ENCODE assay signal across 12 cellular contexts in genomic region chr13:83878691-83879410, GRCh38. TPM values are rescaled to one million over a fixed set of nuclear protein-coding genes. Genes with fewer than 3 reads are reported as not detected.
DNase-seq lines count a peak whose midpoint lies in the region; ATAC-seq and TF ChIP-seq lines count a peak whose summit lies in the region.
"Had no signal": no experiment of that assay in that cellular context is flagged by ENCODE, and none has a peak within 500 bp of the region (broad histone marks: within the 10 kb centered on the region; RNA-seq: fewer than 3 reads in every experiment).

No MANE protein-coding gene starts in this region.

- peak overlapping the region; percentile 54 for H3K4me3 ChIP-seq in AG10803 (ENCODE audit: low read length)
- H3K4me3 ChIP-seq in fibroblast of pulmonary artery (replicated peaks; ENCODE audit: low read depth, low read length) = peak overlapping the region; percentile 38
- peak overlapping the region; percentile 67 for H3K4me3 ChIP-seq in osteoblast (ENCODE audit: insufficient read depth, low read length)
- H3K4me3 ChIP-seq in heart left ventricle = no peak overlapping the region
- H3K4me3 ChIP-seq: GM12878 had no signal

- POLR2A ChIA-PET in WTC11 (lab: Charles Lee) = no interaction called here

- H3K4me3 Mint-ChIP-seq in WTC11 = peak overlapping the region; percentile 82

- TF ChIP-seq POLR2A in heart left ventricle (IDR thresholded peaks at IDR 0.05) = no peak

- no peaks in the 10 kb centered on the region for H3K9me3 Mint-ChIP-seq in WTC11

- peaks cover 71% of the 10 kb centered on the region for H3K27me3 Mint-ChIP-seq in WTC11 (ENCODE audit: low read depth)

- H3K79me2 ChIP-seq in osteoblast (ENCODE audit: insufficient read depth, low read length) = no peaks in the 10 kb centered on the region

- H3K4me1 Mint-ChIP-seq in WTC11 = peaks cover 59% of the 10 kb centered on the region

- peak overlapping the region; percentile 79 for H3K4me2 ChIP-seq in osteoblast (ENCODE audit: insufficient read depth, low read length)

- no peak overlapping the region for H3K27ac Mint-ChIP-seq in WTC11

- CTCF ChIA-PET in WTC11 (lab: Charles Lee) = no interaction called here

- H3K27ac ChIP-seq in osteoblast (ENCODE audit: low read depth, low read length) (no peak overlapping the region), heart left ventricle (no peak overlapping the region)
- H3K27ac ChIP-seq: esophagus squamous epithelium had no signal

- DNase-seq in AG10803 (ENCODE audit: low read depth) = no peak
- peak; percentile 26 for DNase-seq in WTC11 (ENCODE audit: low spot score)
- no peak for DNase-seq in fibroblast of pulmonary artery (ENCODE audit: low read depth)
- DNase-seq in osteoblast (ENCODE audit: insufficient read length, low spot score, missing footprints) = no peak
- DNase-seq in cardiac septum (ENCODE audit: low spot score) = no peak
- no peak for DNase-seq in heart left ventricle
- DNase-seq: activated effector memory CD4-positive, alpha-beta T cell treated with anti-CD3 and anti-CD28 coated beads, Interleukin-2, amount 50 U/mL, for 16 hours; esophagus squamous epithelium had no signal

- intact Hi-C loops in cardiac septum (cut with DNase I) = no loop called here
- intact Hi-C loops in heart left ventricle (cut with DNase I) = no loop called here

- H3K36me3 Mint-ChIP-seq in WTC11 = no peaks in the 10 kb centered on the region

- no peaks in the 10 kb centered on the region for H4K20me1 ChIP-seq in osteoblast (ENCODE audit: insufficient read depth, low read length)

- peaks cover 11% of the 10 kb centered on the region for H3K27me3 ChIP-seq in osteoblast (ENCODE audit: insufficient read depth, low read length)
- H3K27me3 ChIP-seq in heart left ventricle = peaks cover 18 to 61% (median 42%) of the 10 kb centered on the region in 9 donors

- H3K36me3 ChIP-seq in osteoblast (ENCODE audit: insufficient read depth, low read length) = no peaks in the 10 kb centered on the region
- no peaks in the 10 kb centered on the region for H3K36me3 ChIP-seq in heart left ventricle
- H3K36me3 ChIP-seq: esophagus squamous epithelium had no signal

- H3K4me1 ChIP-seq in osteoblast (ENCODE audit: insufficient read depth, low read length) = peaks cover 8% of the 10 kb centered on the region
- no peaks in the 10 kb centered on the region for H3K4me1 ChIP-seq in heart left ventricle

- H2AFZ ChIP-seq in osteoblast (ENCODE audit: low read length) = peak overlapping the region; percentile 78

- WGBS in heart left ventricle, 4 donors = 4 to 9% (median 7%) methylated on average over 28 to 30 of the region's 30 CpGs

- peak; percentile 33 for ATAC-seq in WTC11
- no peak for ATAC-seq in HG02642 (IDR thresholded peaks at IDR 0.05; ENCODE audit: poor library complexity, unreplicated experiment)
- ATAC-seq in HG03135 (IDR thresholded peaks at IDR 0.05; ENCODE audit: unreplicated experiment) = no peak
- ATAC-seq in heart left ventricle = no peak
- ATAC-seq: GM12878 had no signal

- no peaks in the 10 kb centered on the region for H3K9me3 ChIP-seq in osteoblast (ENCODE audit: low read depth, low read length)
- no peaks in the 10 kb centered on the region for H3K9me3 ChIP-seq in heart left ventricle
- H3K9me3 ChIP-seq: esophagus squamous epithelium had no signal

- TF ChIP-seq CTCF in AG10803 (conservative IDR thresholded peaks at IDR 0.05; ENCODE audit: low read length) (no peak), WTC11 (IDR thresholded peaks at IDR 0.05) (no peak), fibroblast of pulmonary artery (IDR thresholded peaks at IDR 0.05; ENCODE audit: low read length, missing control alignments) (no peak), osteoblast (IDR thresholded peaks at IDR 0.05; ENCODE audit: extremely low read depth, low read depth, low read length) (no peak), heart left ventricle (IDR thresholded peaks at IDR 0.05) (no peak)

TF ChIP-seq in WTC11, 78 proteins besides CTCF, POLR2A, EP300 and RAD21 (continues in another document):
- TF ChIP-seq JAZF1 (CRISPR knock-in tag; IDR thresholded peaks at IDR 0.05) (no peak), FOXJ3 (CRISPR knock-in tag; IDR thresholded peaks at IDR 0.05; ENCODE audit: borderline replicate concordance) (no peak), ZNF281 (CRISPR knock-in tag; IDR thresholded peaks at IDR 0.05) (no peak), CREM (CRISPR knock-in tag; IDR thresholded peaks at IDR 0.05) (no peak), RELA (CRISPR knock-in tag; IDR thresholded peaks at IDR 0.05; ENCODE audit: borderline replicate concordance) (no peak), HMGXB4 (CRISPR knock-in tag; IDR thresholded peaks at IDR 0.05) (no peak), CDX4 (CRISPR knock-in tag; IDR thresholded peaks at IDR 0.05; ENCODE audit: borderline replicate concordance) (no peak), GRHL2 (CRISPR knock-in tag; IDR thresholded peaks at IDR 0.05; ENCODE audit: insufficient replicate concordance, severe bottlenecking) (no peak), E2F4 (CRISPR knock-in tag; IDR thresholded peaks at IDR 0.05; ENCODE audit: borderline replicate concordance, low read depth) (no peak), MAX (CRISPR knock-in tag; IDR thresholded peaks at IDR 0.05) (no peak), E2F5 (CRISPR knock-in tag; IDR thresholded peaks at IDR 0.05) (no peak), GTF2I (CRISPR knock-in tag; conservative IDR thresholded peaks at IDR 0.05) (no peak)

RNA-seq across cellular contexts. Expression of gene SLITRK1, which starts 3.4 kb away (rescaled TPM):
- total RNA-seq in WTC11 (2021) (1.1 to 1.9 TPM (median 1.6 TPM) in 3 replicates), osteoblast (not detected in 2 replicates), cardiac septum (0.05 TPM), heart left ventricle (not detected)
- not detected for polyA plus RNA-seq in heart left ventricle
- total RNA-seq: esophagus squamous epithelium; T-helper 1 cell treated with Interleukin-12 subunit alpha and Interleukin-12 subunit beta and Interleukin-4 antibody, amounts not matched to agents 30 ng/mL and 1 ng/mL, for 36 hours had no signal

Comparison
In these comparisons a context has a peak if more than half of its experiments do, and no peak if none do; other contexts are left out.
1. H3K4me3 ChIP-seq: peak in AG10803 (single experiment), fibroblast of pulmonary artery (single experiment) and osteoblast (single experiment); none in heart left ventricle (0 of 12).